9 cellular contexts compared by ENCODE assay signal in the genomic region with DNA sequence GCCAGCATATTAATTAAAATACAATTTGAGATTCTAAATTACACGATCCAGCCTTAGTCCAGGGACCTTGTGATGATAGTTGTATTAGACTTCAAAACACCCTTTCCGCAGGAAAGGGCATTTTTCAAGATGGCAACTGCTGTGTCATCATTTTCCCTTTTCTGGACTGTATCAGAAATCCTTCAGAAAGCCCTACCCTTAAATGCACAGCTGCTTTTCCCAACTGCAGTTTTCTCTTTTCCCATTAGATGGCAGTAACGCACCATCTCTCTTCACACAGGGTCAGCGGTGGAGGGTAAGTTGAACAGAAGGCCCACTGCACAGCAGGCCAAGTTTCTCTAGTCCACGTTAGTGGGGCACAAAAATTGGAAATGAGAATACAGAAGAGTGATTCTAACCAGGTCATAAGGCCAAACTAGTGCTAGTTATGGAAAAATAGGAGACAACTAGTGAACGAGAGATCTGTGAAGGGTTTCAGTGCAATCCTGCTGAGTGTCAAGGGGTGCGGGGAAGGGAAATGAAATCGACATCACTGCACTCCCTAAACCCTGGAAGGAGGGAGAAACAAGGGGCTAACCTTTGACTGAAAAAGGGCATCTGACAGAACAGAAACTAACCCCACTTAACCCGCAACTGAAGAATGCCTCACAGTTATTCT. TPM values are rescaled to one million over a fixed set of nuclear protein-coding genes. Genes with fewer than 3 reads are reported as not detected.
DNase-seq lines count a peak whose midpoint lies in the region; ATAC-seq and TF ChIP-seq lines count a peak whose summit lies in the region.
"Had no signal": no experiment of that assay in that cellular context is flagged by ENCODE, and none has a peak within 500 bp of the region (broad histone marks: within the 10 kb centered on the region; RNA-seq: fewer than 3 reads in every experiment).

No MANE protein-coding gene starts in this region.

- H3K27ac Mint-ChIP-seq in CD14-positive monocyte = no peak overlapping the region
- H3K27ac Mint-ChIP-seq: IgD-negative memory B cell had no signal

- H3K36me3 ChIP-seq in HAP-1 (replicated peaks) (no peaks in the 10 kb centered on the region), liver (ENCODE audit: control insufficient read depth in 4 of 4, insufficient read depth in 3 of 4, low read depth in 1 of 4, low read length in 3 of 4) (no peaks in the 10 kb centered on the region)

- peak; percentile 90 for TF ChIP-seq CTCF in CD14-positive monocyte (IDR thresholded peaks at IDR 0.05)
- TF ChIP-seq CTCF in WI38 (IDR thresholded peaks at IDR 0.05; ENCODE audit: low read depth, low read length) = peak; percentile 88
- peak; percentile 93 for TF ChIP-seq CTCF in choroid plexus epithelial cell (conservative IDR thresholded peaks at IDR 0.05; ENCODE audit: low read depth, low read length)
- peak; percentile 99 for TF ChIP-seq CTCF in liver (IDR thresholded peaks at IDR 0.05; ENCODE audit: low read depth, low read length, missing input control)

- H3K27me3 ChIP-seq in HAP-1 (ENCODE audit: low read depth) = no peaks in the 10 kb centered on the region
- H3K27me3 ChIP-seq in liver (ENCODE audit: control insufficient read depth in 4 of 4, insufficient read depth in 4 of 4, low read length in 3 of 4) = no peaks in the 10 kb centered on the region

- DNase-seq in CD14-positive monocyte (ENCODE audit: low spot score) = no peak
- peak; percentile 81 to 82 for DNase-seq in HAP-1 (ENCODE audit: low spot score in 2 of 2)
- peak; percentile 92 for DNase-seq in NCI-H345 (lab: John Stamatoyannopoulos, UW)
- DNase-seq in choroid plexus epithelial cell (ENCODE audit: low read depth) = peak; percentile 90
- DNase-seq in stimulated activated CD8-positive, alpha-beta memory T cell treated with anti-CD3 and anti-CD28 coated beads, Interleukin-12 subunit alpha, Interleukin-12 subunit beta, amount 100 ng/mL, for 1 hour (ENCODE audit: low read depth) = peak; percentile 34

- H3K9me3 Mint-ChIP-seq in CD14-positive monocyte = no peaks in the 10 kb centered on the region
- H3K9me3 Mint-ChIP-seq: IgD-negative memory B cell had no signal

- in situ Hi-C loops in HAP-1 (cut with MboI; ENCODE audit: low sequenced_read_pairs) = loop anchor here (5.0 kb wide), 1 partner anchor 72 kb away; no protein-coding TSS in a partner anchor

- H3K9ac ChIP-seq in liver (ENCODE audit: low read depth in 1 of 2, low read length in 2 of 2) = no peak overlapping the region

- H3K36me3 Mint-ChIP-seq in CD14-positive monocyte = no peaks in the 10 kb centered on the region
- H3K36me3 Mint-ChIP-seq: IgD-negative memory B cell had no signal

- peaks cover 0 to 2% (median 0%) of the 10 kb centered on the region in 3 donors for H3K27me3 Mint-ChIP-seq in CD14-positive monocyte (ENCODE audit: low read depth in 3 of 3)

- H3K4me3 Mint-ChIP-seq in CD14-positive monocyte = no peak overlapping the region
- H3K4me3 Mint-ChIP-seq: IgD-negative memory B cell had no signal

- 37% methylated on average over 9 of the region's 9 CpGs for WGBS in liver

- H3K27ac ChIP-seq in liver (ENCODE audit: low read depth in 1 of 2, low read length in 2 of 2) = no peak overlapping the region

- peaks cover 33% of the 10 kb centered on the region for H3K4me1 Mint-ChIP-seq in CD14-positive monocyte

- intact Hi-C loops in CD14-positive monocyte (cut with micrococcal nuclease) = loop anchor here (1.0 to 10.0 kb wide), 7 partner anchors 38 to 405 kb away; a partner anchor contains a TSS

- no peaks in the 10 kb centered on the region for H3K4me1 ChIP-seq in HAP-1
- H3K4me1 ChIP-seq in liver (ENCODE audit: control insufficient read depth in 4 of 4, insufficient read depth in 4 of 4, low read length in 3 of 4) = peaks cover 0 to 6% (median 1%) of the 10 kb centered on the region in 4 donors

- no peaks in the 10 kb centered on the region for H3K9me3 ChIP-seq in HAP-1
- no peaks in the 10 kb centered on the region for H3K9me3 ChIP-seq in liver (ENCODE audit: control insufficient read depth in 4 of 4, low read length in 3 of 4)

- ATAC-seq in GM19328 (IDR thresholded peaks at IDR 0.05; ENCODE audit: unreplicated experiment) = no peak

- TF ChIP-seq RAD21 in liver (IDR thresholded peaks at IDR 0.05) = peak; percentile 99 to 100

- H3K4me3 ChIP-seq in HAP-1 = no peak overlapping the region
- H3K4me3 ChIP-seq in WI38 (ENCODE audit: low read depth, low read length) = no peak overlapping the region
- no peak overlapping the region for H3K4me3 ChIP-seq in choroid plexus epithelial cell (ENCODE audit: low read depth, low read length)
- no peak overlapping the region for H3K4me3 ChIP-seq in liver (ENCODE audit: low read depth in 1 of 3, low read length in 3 of 3)

TF ChIP-seq in liver, 16 proteins besides CTCF, POLR2A, EP300 and RAD21:
- peak in 1 of 2 donors; percentile 68 for TF ChIP-seq RXRA (IDR thresholded peaks at IDR 0.05)
- peak; percentile 82 for TF ChIP-seq NR2F2 (IDR thresholded peaks at IDR 0.05)
- peak; percentile 68 for TF ChIP-seq YY1 (IDR thresholded peaks at IDR 0.05)
- TF ChIP-seq FOXA2 (IDR thresholded peaks at IDR 0.05) = no peak
- TF ChIP-seq, protein P1, sequence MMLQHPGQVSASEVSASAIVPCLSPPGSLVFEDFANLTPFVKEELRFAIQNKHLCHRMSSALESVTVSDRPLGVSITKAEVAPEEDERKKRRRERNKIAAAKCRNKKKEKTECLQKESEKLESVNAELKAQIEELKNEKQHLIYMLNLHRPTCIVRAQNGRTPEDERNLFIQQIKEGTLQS (IDR thresholded peaks at IDR 0.05) = no peak
- TF ChIP-seq, protein P2, sequence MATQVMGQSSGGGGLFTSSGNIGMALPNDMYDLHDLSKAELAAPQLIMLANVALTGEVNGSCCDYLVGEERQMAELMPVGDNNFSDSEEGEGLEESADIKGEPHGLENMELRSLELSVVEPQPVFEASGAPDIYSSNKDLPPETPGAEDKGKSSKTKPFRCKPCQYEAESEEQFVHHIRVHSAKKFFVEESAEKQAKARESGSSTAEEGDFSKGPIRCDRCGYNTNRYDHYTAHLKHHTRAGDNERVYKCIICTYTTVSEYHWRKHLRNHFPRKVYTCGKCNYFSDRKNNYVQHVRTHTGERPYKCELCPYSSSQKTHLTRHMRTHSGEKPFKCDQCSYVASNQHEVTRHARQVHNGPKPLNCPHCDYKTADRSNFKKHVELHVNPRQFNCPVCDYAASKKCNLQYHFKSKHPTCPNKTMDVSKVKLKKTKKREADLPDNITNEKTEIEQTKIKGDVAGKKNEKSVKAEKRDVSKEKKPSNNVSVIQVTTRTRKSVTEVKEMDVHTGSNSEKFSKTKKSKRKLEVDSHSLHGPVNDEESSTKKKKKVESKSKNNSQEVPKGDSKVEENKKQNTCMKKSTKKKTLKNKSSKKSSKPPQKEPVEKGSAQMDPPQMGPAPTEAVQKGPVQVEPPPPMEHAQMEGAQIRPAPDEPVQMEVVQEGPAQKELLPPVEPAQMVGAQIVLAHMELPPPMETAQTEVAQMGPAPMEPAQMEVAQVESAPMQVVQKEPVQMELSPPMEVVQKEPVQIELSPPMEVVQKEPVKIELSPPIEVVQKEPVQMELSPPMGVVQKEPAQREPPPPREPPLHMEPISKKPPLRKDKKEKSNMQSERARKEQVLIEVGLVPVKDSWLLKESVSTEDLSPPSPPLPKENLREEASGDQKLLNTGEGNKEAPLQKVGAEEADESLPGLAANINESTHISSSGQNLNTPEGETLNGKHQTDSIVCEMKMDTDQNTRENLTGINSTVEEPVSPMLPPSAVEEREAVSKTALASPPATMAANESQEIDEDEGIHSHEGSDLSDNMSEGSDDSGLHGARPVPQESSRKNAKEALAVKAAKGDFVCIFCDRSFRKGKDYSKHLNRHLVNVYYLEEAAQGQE (IDR thresholded peaks at IDR 0.05) = peak; percentile 33
- TF ChIP-seq HNF4A (conservative IDR thresholded peaks at IDR 0.05) = peak in 1 of 2 donors; percentile 21
- TF ChIP-seq, protein P3, sequence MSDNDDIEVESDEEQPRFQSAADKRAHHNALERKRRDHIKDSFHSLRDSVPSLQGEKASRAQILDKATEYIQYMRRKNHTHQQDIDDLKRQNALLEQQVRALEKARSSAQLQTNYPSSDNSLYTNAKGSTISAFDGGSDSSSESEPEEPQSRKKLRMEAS (IDR thresholded peaks at IDR 0.05) = no peak

RNA-seq across cellular contexts. Expression of a gene that starts 22.1 kb away (rescaled TPM):
- not detected for polyA plus RNA-seq in CD14-positive monocyte
- total RNA-seq in liver = 1 to 10 TPM in 1 of 2 donors, under 1 TPM in 1; 0.23 to 1.5 TPM
- polyA plus RNA-seq in liver = under 1 TPM; 0.58 to 0.97 TPM
- polyA plus RNA-seq: IgD-negative memory B cell had no signal

RNA-seq across cellular contexts. Expression of a gene that starts 22.3 kb away (rescaled TPM):
- polyA plus RNA-seq in CD14-positive monocyte (not detected), liver (1 to 10 TPM; 3.1 to 3.5 TPM)
- total RNA-seq in liver = 1 to 10 TPM; 5.9 to 7.5 TPM
- polyA plus RNA-seq: IgD-negative memory B cell had no signal

Comparison
In these comparisons a context has a peak if more than half of its experiments do, and no peak if none do; other contexts are left out.
1. RNA of a gene that starts 22.3 kb away (polyA plus RNA-seq): 3.1 to 3.5 TPM in liver; not detected in CD14-positive monocyte; every median in the first group is over 4 times any median in the second.
2. Peak in every context shown above with its lines, with median percentiles within 50 percentile points of each other: CTCF ChIP-seq.